Comparison of ENCODE assay signal across 26 cellular contexts in the genomic region with DNA sequence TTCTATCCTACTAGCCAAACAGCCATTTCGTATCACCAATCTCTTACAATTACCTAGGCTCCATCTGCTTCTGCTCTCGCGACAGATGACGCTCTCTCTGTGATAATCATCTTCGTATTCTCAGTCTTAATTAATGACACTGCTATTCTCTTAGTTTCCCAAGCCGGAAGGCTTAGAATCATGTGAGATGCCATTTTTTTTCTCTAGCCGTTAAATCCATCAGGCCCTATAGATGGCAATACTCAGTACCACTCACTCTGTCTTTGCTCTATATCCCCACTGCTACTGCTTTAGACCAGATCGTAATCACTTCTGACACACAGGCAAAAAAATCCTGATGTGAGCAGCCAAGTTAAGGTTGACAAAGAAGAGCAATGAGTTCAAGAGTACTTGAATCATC. TPM values are rescaled to one million over a fixed set of nuclear protein-coding genes. Genes with fewer than 3 reads are reported as not detected.
DNase-seq lines count a peak whose midpoint lies in the region; ATAC-seq and TF ChIP-seq lines count a peak whose summit lies in the region.
"Had no signal": no experiment of that assay in that cellular context is flagged by ENCODE, and none has a peak within 500 bp of the region (broad histone marks: within the 10 kb centered on the region; RNA-seq: fewer than 3 reads in every experiment).

No MANE protein-coding gene starts in this region.

- ATAC-seq in activated naive CD8-positive, alpha-beta T cell treated with anti-CD3 and anti-CD28 coated beads, Interleukin-2, amount 10 ng/mL, durations not matched to agents 7 days and 5 days (ENCODE audit: low read depth), result no peak
- ATAC-seq in right lobe of liver, result no peak
- no peak for ATAC-seq in GM19035 (IDR thresholded peaks at IDR 0.05; ENCODE audit: unreplicated experiment)
- no peak for ATAC-seq in HG03342 (IDR thresholded peaks at IDR 0.05; ENCODE audit: unreplicated experiment)
- ATAC-seq: gastrocnemius medialis; HepG2; stimulated activated naive B cell treated with anti-CD40 and anti-IgM and Interleukin-4, amounts not matched to agents 10 μg/mL and 1 μg/mL and 100 μg/mL, for 72 hours had no signal

- H3K27ac Mint-ChIP-seq in MCF 10A (ENCODE audit: low read depth, unreplicated experiment), result no peak overlapping the region
- peak overlapping the region; percentile 4 for H3K27ac Mint-ChIP-seq in T-helper 1 cell treated with Interleukin-12 subunit alpha and Interleukin-12 subunit beta and Interleukin-4 antibody, amounts not matched to agents 30 μg/mL and 1 μg/mL, for 36 hours
- peak overlapping the region; percentile 5 for H3K27ac Mint-ChIP-seq in activated naive CD8-positive, alpha-beta T cell treated with anti-CD3 and anti-CD28 coated beads, Interleukin-2, amount 10 ng/mL, durations not matched to agents 7 days and 5 days
- H3K27ac Mint-ChIP-seq: naive B cell; stimulated activated naive B cell treated with anti-CD40 and anti-IgM and Interleukin-4, amounts not matched to agents 10 μg/mL and 1 μg/mL and 100 μg/mL, for 72 hours had no signal

- 88% methylated on average over 8 of the region's 8 CpGs for WGBS in mammary epithelial cell (ENCODE audit: low coverage, missing lambda C conversion rate)
- 83% methylated on average over 8 of the region's 8 CpGs for WGBS in right lobe of liver (ENCODE audit: insufficient coverage, low coverage, low lambda C conversion rate, missing lambda C conversion rate)

- TF ChIP-seq CTCF in mammary epithelial cell (conservative IDR thresholded peaks at IDR 0.05 in 1 of 2, IDR thresholded peaks at IDR 0.05 in 1 of 2; ENCODE audit: extremely low read depth in 1 of 2, insufficient read depth in 1 of 2, low read depth in 1 of 2, low read length in 2 of 2), result no peak
- no peak for TF ChIP-seq CTCF in MCF 10A (IDR thresholded peaks at IDR 0.05; ENCODE audit: unreplicated experiment)
- no peak for TF ChIP-seq CTCF in right lobe of liver (IDR thresholded peaks at IDR 0.05)

- DNase-seq in mammary epithelial cell, result peak; percentile 6
- no peak for DNase-seq in MCF 10A (ENCODE audit: unreplicated experiment)
- DNase-seq in activated naive CD8-positive, alpha-beta T cell treated with anti-CD3 and anti-CD28 coated beads, Interleukin-2, amount 10 ng/mL, durations not matched to agents 7 days and 5 days, result no peak
- DNase-seq in right lobe of liver, result no peak
- DNase-seq in head of caudate nucleus, result no peak
- DNase-seq: activated gamma-delta T cell treated with Interleukin-2 at 50 U/mL for 16 hours; CD4-positive, CD25-positive, alpha-beta regulatory T cell; DMS79 treated with DMSO at 0.1 percent for 48 hours; effector CD8-positive, alpha-beta T cell; gastrocnemius medialis; GM23248; naive B cell; NCI-H1436; NCI-H774; ovary; SHP77; stimulated activated naive B cell treated with anti-CD40 and anti-IgM and Interleukin-4, amounts not matched to agents 10 μg/mL and 1 μg/mL and 100 μg/mL, for 72 hours; tibial artery had no signal

- H3K4me1 ChIP-seq in mammary epithelial cell (ENCODE audit: insufficient read depth, low read length) (no peaks in the 10 kb centered on the region), right lobe of liver (no peaks in the 10 kb centered on the region)
- H3K4me1 ChIP-seq: esophagus muscularis mucosa, gastrocnemius medialis had no signal

- CTCF ChIA-PET in mammary epithelial cell (lab: Charles Lee; ENCODE audit: low non-redundant PET), result no interaction called here
- CTCF ChIA-PET in MCF 10A (lab: Yijun Ruan, JAX), result interaction anchor here (0.7 kb wide), 1 partner anchor 60 kb away, joined by 3 read pairs; no protein-coding TSS in a partner anchor

- no peak overlapping the region for H3K27ac ChIP-seq in mammary epithelial cell (ENCODE audit: insufficient read depth, low read depth, low read length)
- H3K27ac ChIP-seq in right lobe of liver, result no peak overlapping the region
- H3K27ac ChIP-seq: esophagus muscularis mucosa, gastrocnemius medialis, GM23248, ovary, tibial artery had no signal

- dilution Hi-C loops in mammary epithelial cell (cut with HindIII; ENCODE audit: low sequenced_read_pairs), result no loop called here

- H3K9me3 ChIP-seq in mammary epithelial cell (replicated peaks; ENCODE audit: insufficient read depth, low read length) (no peaks in the 10 kb centered on the region), right lobe of liver (no peaks in the 10 kb centered on the region)
- H3K9me3 ChIP-seq: esophagus muscularis mucosa, gastrocnemius medialis, ovary, tibial artery had no signal

- no peak overlapping the region for H3K4me2 ChIP-seq in mammary epithelial cell (ENCODE audit: insufficient read depth, low read depth, low read length)

- H3K36me3 ChIP-seq in mammary epithelial cell (ENCODE audit: insufficient read depth, low read length) (no peaks in the 10 kb centered on the region), right lobe of liver (no peaks in the 10 kb centered on the region)
- H3K36me3 ChIP-seq: esophagus muscularis mucosa, gastrocnemius medialis, ovary, tibial artery had no signal

- H3K27me3 ChIP-seq in mammary epithelial cell (ENCODE audit: insufficient read depth, low read length) (peaks cover 2% of the 10 kb centered on the region), right lobe of liver (no peaks in the 10 kb centered on the region)
- H3K27me3 ChIP-seq: esophagus muscularis mucosa, gastrocnemius medialis, ovary, tibial artery had no signal

- H3K9me3 Mint-ChIP-seq in MCF 10A (ENCODE audit: unreplicated experiment), result no peaks in the 10 kb centered on the region
- H3K9me3 Mint-ChIP-seq in T-helper 1 cell treated with Interleukin-12 subunit alpha and Interleukin-12 subunit beta and Interleukin-4 antibody, amounts not matched to agents 30 μg/mL and 1 μg/mL, for 36 hours, result peaks cover 24% of the 10 kb centered on the region
- no peaks in the 10 kb centered on the region for H3K9me3 Mint-ChIP-seq in activated naive CD8-positive, alpha-beta T cell treated with anti-CD3 and anti-CD28 coated beads, Interleukin-2, amount 10 ng/mL, durations not matched to agents 7 days and 5 days

- no peak overlapping the region for H3K4me3 ChIP-seq in mammary epithelial cell (replicated peaks in 1 of 3; ENCODE audit: insufficient read depth in 1 of 3, low read depth in 2 of 3, low read length in 3 of 3)
- H3K4me3 ChIP-seq in right lobe of liver, result no peak overlapping the region
- H3K4me3 ChIP-seq: esophagus muscularis mucosa, gastrocnemius medialis, GM23248, ovary, tibial artery had no signal

- H3K4me1 Mint-ChIP-seq in MCF 10A (ENCODE audit: insufficient read depth, unreplicated experiment), result no peaks in the 10 kb centered on the region
- H3K4me1 Mint-ChIP-seq in T-helper 1 cell treated with Interleukin-12 subunit alpha and Interleukin-12 subunit beta and Interleukin-4 antibody, amounts not matched to agents 30 μg/mL and 1 μg/mL, for 36 hours (ENCODE audit: low read depth), result peaks cover 51% of the 10 kb centered on the region
- peaks cover 50% of the 10 kb centered on the region for H3K4me1 Mint-ChIP-seq in activated naive CD8-positive, alpha-beta T cell treated with anti-CD3 and anti-CD28 coated beads, Interleukin-2, amount 10 ng/mL, durations not matched to agents 7 days and 5 days
- H3K4me1 Mint-ChIP-seq: naive B cell; stimulated activated naive B cell treated with anti-CD40 and anti-IgM and Interleukin-4, amounts not matched to agents 10 μg/mL and 1 μg/mL and 100 μg/mL, for 72 hours had no signal

- H3K79me2 ChIP-seq in mammary epithelial cell (ENCODE audit: insufficient read depth, low read length), result no peaks in the 10 kb centered on the region

- no peak overlapping the region for H3K4me3 Mint-ChIP-seq in MCF 10A (ENCODE audit: unreplicated experiment)
- no peak overlapping the region for H3K4me3 Mint-ChIP-seq in T-helper 1 cell treated with Interleukin-12 subunit alpha and Interleukin-12 subunit beta and Interleukin-4 antibody, amounts not matched to agents 30 μg/mL and 1 μg/mL, for 36 hours
- H3K4me3 Mint-ChIP-seq in activated naive CD8-positive, alpha-beta T cell treated with anti-CD3 and anti-CD28 coated beads, Interleukin-2, amount 10 ng/mL, durations not matched to agents 7 days and 5 days, result peak overlapping the region; percentile 61
- H3K4me3 Mint-ChIP-seq: CD4-positive, CD25-positive, alpha-beta regulatory T cell; naive B cell; stimulated activated naive B cell treated with anti-CD40 and anti-IgM and Interleukin-4, amounts not matched to agents 10 μg/mL and 1 μg/mL and 100 μg/mL, for 72 hours had no signal

- H4K20me1 ChIP-seq in mammary epithelial cell (ENCODE audit: insufficient read depth, low read length), result no peaks in the 10 kb centered on the region

- in situ Hi-C loops in mammary epithelial cell (cut with MboI; ENCODE audit: low sequenced_read_pairs in 2 of 2), result no loop called here

- BruUV-seq in mammary epithelial cell (replicated peaks; lab: Mats Ljungman, UMichigan), result no TSS peak
- no TSS peak for BruUV-seq in MCF 10A (replicated peaks; lab: Mats Ljungman, UMichigan)

- TF ChIP-seq POLR2A in right lobe of liver (IDR thresholded peaks at IDR 0.05), result no peak

- no peak overlapping the region for H3K9ac ChIP-seq in mammary epithelial cell (ENCODE audit: insufficient read depth, low read length)
- H3K9ac ChIP-seq: GM23248 had no signal

- intact Hi-C loops in mammary epithelial cell (cut with micrococcal nuclease) (no loop called here), MCF 10A (cut with micrococcal nuclease) (no loop called here), right lobe of liver (cut with DNase I) (no loop called here), head of caudate nucleus (cut with DNase I) (no loop called here)

- no peak overlapping the region for H2AFZ ChIP-seq in mammary epithelial cell (ENCODE audit: low read depth, low read length)
- H2AFZ ChIP-seq: GM23248 had no signal

- no peaks in the 10 kb centered on the region for H3K27me3 Mint-ChIP-seq in MCF 10A (ENCODE audit: insufficient read depth, unreplicated experiment)
- no peaks in the 10 kb centered on the region for H3K27me3 Mint-ChIP-seq in T-helper 1 cell treated with Interleukin-12 subunit alpha and Interleukin-12 subunit beta and Interleukin-4 antibody, amounts not matched to agents 30 μg/mL and 1 μg/mL, for 36 hours (ENCODE audit: low read depth)
- no peaks in the 10 kb centered on the region for H3K27me3 Mint-ChIP-seq in activated naive CD8-positive, alpha-beta T cell treated with anti-CD3 and anti-CD28 coated beads, Interleukin-2, amount 10 ng/mL, durations not matched to agents 7 days and 5 days
- H3K27me3 Mint-ChIP-seq: CD4-positive, CD25-positive, alpha-beta regulatory T cell; naive B cell had no signal

- POLR2A ChIA-PET in MCF 10A (lab: Yijun Ruan, JAX), result no interaction called here
- POLR2A ChIA-PET in activated naive CD8-positive, alpha-beta T cell treated with anti-CD3 and anti-CD28 coated beads, Interleukin-2, amount 10 ng/mL, durations not matched to agents 7 days and 5 days (lab: Charles Lee), result interaction anchor here (3.2 to 5.0 kb wide), 3 partner anchors 15 to 66 kb away, joined by 25 to 48 read pairs (median 30); no protein-coding TSS in a partner anchor

- H3K36me3 Mint-ChIP-seq in MCF 10A (ENCODE audit: insufficient read depth, unreplicated experiment), result no peaks in the 10 kb centered on the region
- H3K36me3 Mint-ChIP-seq in T-helper 1 cell treated with Interleukin-12 subunit alpha and Interleukin-12 subunit beta and Interleukin-4 antibody, amounts not matched to agents 30 μg/mL and 1 μg/mL, for 36 hours (ENCODE audit: low read depth), result peaks cover 31% of the 10 kb centered on the region
- peaks cover 41% of the 10 kb centered on the region for H3K36me3 Mint-ChIP-seq in activated naive CD8-positive, alpha-beta T cell treated with anti-CD3 and anti-CD28 coated beads, Interleukin-2, amount 10 ng/mL, durations not matched to agents 7 days and 5 days
- H3K36me3 Mint-ChIP-seq: CD4-positive, CD25-positive, alpha-beta regulatory T cell; naive B cell; stimulated activated naive B cell treated with anti-CD40 and anti-IgM and Interleukin-4, amounts not matched to agents 10 μg/mL and 1 μg/mL and 100 μg/mL, for 72 hours had no signal

RNA-seq across cellular contexts. Expression of a gene that starts 2.1 kb away (rescaled TPM):
- not detected for total RNA-seq in mammary epithelial cell
- polyA plus RNA-seq in mammary epithelial cell, result not detected
- not detected for polyA minus RNA-seq in mammary epithelial cell
- total RNA-seq in MCF 10A (2022), result not detected in 2 replicates
- 100 to 1,000 TPM; 152 to 155 TPM for total RNA-seq in activated naive CD8-positive, alpha-beta T cell treated with anti-CD3 and anti-CD28 coated beads, Interleukin-2, amount 10 ng/mL, durations not matched to agents 7 days and 5 days
- under 1 TPM in 5 of 6 experiments, not detected in 1; 0.09 to 0.61 (median 0.17) TPM for total RNA-seq in right lobe of liver
- total RNA-seq: chondrocyte, HepG2, M059J had no signal
- polyA plus RNA-seq: HepG2, keratinocyte had no signal

Comparison
In these comparisons a context has a peak if more than half of its experiments do, and no peak if none do; other contexts are left out.
1. RNA of a gene that starts 2.1 kb away (total RNA-seq): 152 to 155 TPM in activated naive CD8-positive, alpha-beta T cell treated with anti-CD3 and anti-CD28 coated beads, Interleukin-2, amount 10 ng/mL, durations not matched to agents 7 days and 5 days; 0.09 to 0.61 TPM in right lobe of liver, not detected in mammary epithelial cell and not detected in MCF 10A; every median in the first group is over 10 times any median in the second.